Comparison of ENCODE assay signal across 14 cellular contexts in the genomic region with DNA sequence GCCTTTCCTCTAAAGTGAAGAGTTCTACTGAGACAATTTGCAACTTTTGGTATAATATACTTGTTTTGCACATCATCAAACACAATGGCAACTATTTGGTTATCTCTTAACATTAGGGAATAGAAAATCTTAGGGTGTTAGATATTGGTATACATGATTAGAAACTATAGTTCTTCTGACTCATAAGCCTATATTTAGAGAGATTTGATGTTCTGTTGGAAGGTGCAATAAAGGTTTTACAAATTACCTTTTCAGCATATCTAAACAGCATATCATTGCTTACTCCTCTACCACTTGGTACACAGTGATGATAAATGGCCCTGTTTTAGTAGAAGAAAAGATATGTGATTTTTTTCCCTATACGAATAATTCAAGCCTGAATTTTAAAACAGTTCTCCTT. TPM values are rescaled to one million over a fixed set of nuclear protein-coding genes. Genes with fewer than 3 reads are reported as not detected.
DNase-seq lines count a peak whose midpoint lies in the region; ATAC-seq and TF ChIP-seq lines count a peak whose summit lies in the region.
"Had no signal": no experiment of that assay in that cellular context is flagged by ENCODE, and none has a peak within 500 bp of the region (broad histone marks: within the 10 kb centered on the region; RNA-seq: fewer than 3 reads in every experiment).

No MANE protein-coding gene starts in this region.

- H3K4me1 ChIP-seq in neutrophil (ENCODE audit: control insufficient read depth in 1 of 2, insufficient read depth in 1 of 2, low read depth in 1 of 2, low read length in 1 of 2) (peaks cover 43 to 71% of the 10 kb centered on the region in 2 experiments), aorta (ENCODE audit: control insufficient read depth in 1 of 2, insufficient read depth in 2 of 2, low read length in 2 of 2) (no peaks in the 10 kb centered on the region)

- peak overlapping the region; percentile 85 for H3K4me3 Mint-ChIP-seq in activated CD4-positive, alpha-beta T cell treated with anti-CD3 and anti-CD28 coated beads, Interleukin-2, amount 10 ng/mL, durations not matched to agents 7 days and 5 days
- H3K4me3 Mint-ChIP-seq in IgD-negative memory B cell = peak overlapping the region; percentile 38 to 96 (median 96)
- H3K4me3 Mint-ChIP-seq in activated naive CD8-positive, alpha-beta T cell = peak overlapping the region; percentile 91

- POLR2A ChIA-PET in activated CD4-positive, alpha-beta T cell treated with anti-CD3 and anti-CD28 coated beads, Interleukin-2, amount 10 ng/mL, durations not matched to agents 7 days and 5 days (lab: Charles Lee) = no interaction called here

- H3K27me3 Mint-ChIP-seq in activated CD4-positive, alpha-beta T cell treated with anti-CD3 and anti-CD28 coated beads, Interleukin-2, amount 10 ng/mL, durations not matched to agents 7 days and 5 days = no peaks in the 10 kb centered on the region
- no peaks in the 10 kb centered on the region for H3K27me3 Mint-ChIP-seq in IgD-negative memory B cell
- no peaks in the 10 kb centered on the region for H3K27me3 Mint-ChIP-seq in activated naive CD8-positive, alpha-beta T cell

- H3K27me3 ChIP-seq in neutrophil = no peaks in the 10 kb centered on the region
- no peaks in the 10 kb centered on the region for H3K27me3 ChIP-seq in aorta (ENCODE audit: control insufficient read depth in 1 of 2, insufficient read depth in 2 of 2, low read length in 1 of 2)

- 92% methylated on average over 1 of the region's 1 CpG for WGBS in aorta, 2 donors

- H3K9me3 ChIP-seq in neutrophil (no peaks in the 10 kb centered on the region), aorta (ENCODE audit: control insufficient read depth, low read length) (no peaks in the 10 kb centered on the region)
- H3K9me3 ChIP-seq: thoracic aorta had no signal

- CTCF ChIA-PET in activated CD4-positive, alpha-beta T cell treated with anti-CD3 and anti-CD28 coated beads, Interleukin-2, amount 10 ng/mL, durations not matched to agents 7 days and 5 days (lab: Charles Lee) = no interaction called here

- H3K4me3 ChIP-seq in neutrophil (ENCODE audit: low read depth in 1 of 2, low read length in 1 of 2) (peak overlapping the region; percentile 78 to 88), aorta (ENCODE audit: low read length in 2 of 2) (no peak overlapping the region)
- H3K4me3 ChIP-seq: thoracic aorta had no signal

- H3K36me3 ChIP-seq in neutrophil = peaks cover 55% of the 10 kb centered on the region
- H3K36me3 ChIP-seq in aorta (ENCODE audit: control insufficient read depth in 1 of 2, insufficient read depth in 2 of 2, low read length in 1 of 2) = no peaks in the 10 kb centered on the region

- no peak for DNase-seq in activated CD4-positive, alpha-beta T cell treated with anti-CD3 and anti-CD28 coated beads, Interleukin-2, amount 10 ng/mL, durations not matched to agents 7 days and 5 days
- no peak for DNase-seq in activated CD4-positive, alpha-beta T cell treated with anti-CD3 and anti-CD28 coated beads, Interleukin-2, amount 50 U/mL, for 1 hour
- DNase-seq in left colon (no peak), aorta (no peak)
- DNase-seq: Calu3, hippocampal formation, NCI-H2029, NCI-H524 treated with DMSO at 0.1 percent for 48 hours had no signal

- no peak for TF ChIP-seq CTCF in neutrophil (IDR thresholded peaks at IDR 0.05)

- peaks cover 48% of the 10 kb centered on the region for H3K4me1 Mint-ChIP-seq in activated CD4-positive, alpha-beta T cell treated with anti-CD3 and anti-CD28 coated beads, Interleukin-2, amount 10 ng/mL, durations not matched to agents 7 days and 5 days
- H3K4me1 Mint-ChIP-seq in IgD-negative memory B cell = peaks cover 48% of the 10 kb centered on the region in 3 donors
- peaks cover 84% of the 10 kb centered on the region for H3K4me1 Mint-ChIP-seq in activated naive CD8-positive, alpha-beta T cell (ENCODE audit: low read depth)

- ATAC-seq in GM18520 (IDR thresholded peaks at IDR 0.05; ENCODE audit: unreplicated experiment) = no peak
- no peak for ATAC-seq in left colon
- ATAC-seq in aorta (ENCODE audit: low FRiP score) = no peak

- H3K27ac Mint-ChIP-seq in activated CD4-positive, alpha-beta T cell treated with anti-CD3 and anti-CD28 coated beads, Interleukin-2, amount 10 ng/mL, durations not matched to agents 7 days and 5 days = peak overlapping the region; percentile 94
- H3K27ac Mint-ChIP-seq in IgD-negative memory B cell = peak overlapping the region in 2 of 3 donors; percentile 89 to 96
- H3K27ac Mint-ChIP-seq in activated naive CD8-positive, alpha-beta T cell = peak overlapping the region; percentile 100

- H3K36me3 Mint-ChIP-seq in activated CD4-positive, alpha-beta T cell treated with anti-CD3 and anti-CD28 coated beads, Interleukin-2, amount 10 ng/mL, durations not matched to agents 7 days and 5 days (ENCODE audit: low read depth) = peaks cover 81% of the 10 kb centered on the region
- peaks cover 19% of the 10 kb centered on the region for H3K36me3 Mint-ChIP-seq in IgD-negative memory B cell
- H3K36me3 Mint-ChIP-seq in activated naive CD8-positive, alpha-beta T cell = peaks cover 32% of the 10 kb centered on the region

- H3K27ac ChIP-seq in neutrophil = peak overlapping the region; percentile 98
- no peak overlapping the region for H3K27ac ChIP-seq in aorta (ENCODE audit: low read depth in 1 of 2, low read length in 2 of 2)
- H3K27ac ChIP-seq: thoracic aorta had no signal

- intact Hi-C loops in left colon (cut with DNase I, micrococcal nuclease) (no loop called here), aorta (cut with DNase I) (no loop called here)

- H3K9me3 Mint-ChIP-seq in activated CD4-positive, alpha-beta T cell treated with anti-CD3 and anti-CD28 coated beads, Interleukin-2, amount 10 ng/mL, durations not matched to agents 7 days and 5 days = peaks cover 10% of the 10 kb centered on the region
- peaks cover 4 to 5% (median 5%) of the 10 kb centered on the region in 3 donors for H3K9me3 Mint-ChIP-seq in IgD-negative memory B cell
- H3K9me3 Mint-ChIP-seq in activated naive CD8-positive, alpha-beta T cell (ENCODE audit: low read depth) = peaks cover 9% of the 10 kb centered on the region

RNA-seq across cellular contexts. Expression of gene EVI2B, which starts 6.2 kb away (rescaled TPM):
- 100 to 1,000 TPM in 1 of 2 experiments, 10 to 100 TPM in 1; 74.9 to 102 TPM for total RNA-seq in activated CD4-positive, alpha-beta T cell treated with anti-CD3 and anti-CD28 coated beads, Interleukin-2, amount 10 ng/mL, durations not matched to agents 7 days and 5 days
- polyA plus RNA-seq in IgD-negative memory B cell = 192 TPM
- total RNA-seq in left colon = 1 to 10 TPM; 3.7 to 8.7 TPM
- 10 to 100 TPM; 12.7 to 16.9 TPM for total RNA-seq in aorta
- polyA plus RNA-seq in aorta = 10 to 100 TPM in 1 of 2 donors, 1 to 10 TPM in 1; 1.7 to 29.9 TPM
- total RNA-seq: bronchial epithelial cell, Calu3 had no signal

RNA-seq across cellular contexts. Expression of gene OMG, which starts 10.6 kb away (rescaled TPM):
- total RNA-seq in activated CD4-positive, alpha-beta T cell treated with anti-CD3 and anti-CD28 coated beads, Interleukin-2, amount 10 ng/mL, durations not matched to agents 7 days and 5 days = under 1 TPM; 0.44 to 0.62 TPM
- not detected for polyA plus RNA-seq in IgD-negative memory B cell
- total RNA-seq in left colon = under 1 TPM in 1 of 2 donors, not detected in 1; 0.50 TPM
- total RNA-seq in aorta = under 1 TPM in 1 of 2 donors, not detected in 1; 0.65 TPM
- not detected for polyA plus RNA-seq in aorta
- total RNA-seq: bronchial epithelial cell, Calu3, thoracic aorta had no signal

RNA-seq across cellular contexts. Expression of gene EVI2A, which starts 13.8 kb away (rescaled TPM):
- total RNA-seq in activated CD4-positive, alpha-beta T cell treated with anti-CD3 and anti-CD28 coated beads, Interleukin-2, amount 10 ng/mL, durations not matched to agents 7 days and 5 days = 10 to 100 TPM; 58.9 to 73.4 TPM
- 30.2 TPM for polyA plus RNA-seq in IgD-negative memory B cell
- 1 to 10 TPM in 1 of 2 donors, under 1 TPM in 1; 0.98 to 3.4 TPM for total RNA-seq in left colon
- total RNA-seq in aorta = 10 to 100 TPM in 1 of 2 donors, 1 to 10 TPM in 1; 9.2 to 15.5 TPM
- polyA plus RNA-seq in aorta = 10 to 100 TPM in 1 of 2 donors, 1 to 10 TPM in 1; 3.8 to 37.2 TPM
- total RNA-seq: bronchial epithelial cell, Calu3 had no signal

Comparison
In these comparisons a context has a peak if more than half of its experiments do, and no peak if none do; other contexts are left out.
1. H3K4me3 ChIP-seq: peak in neutrophil (2 of 2); none in aorta (0 of 2).
2. RNA of gene EVI2B, which starts 6.2 kb away (total RNA-seq): 74.9 to 102 TPM in activated CD4-positive, alpha-beta T cell treated with anti-CD3 and anti-CD28 coated beads, Interleukin-2, amount 10 ng/mL, durations not matched to agents 7 days and 5 days; 12.7 to 16.9 TPM in aorta and 3.7 to 8.7 TPM in left colon; every median in the first group is over 4 times any median in the second.
3. Peak in every context shown above with its lines, with median percentiles within 50 percentile points of each other: H3K27ac Mint-ChIP-seq and H3K4me3 Mint-ChIP-seq.